25 cellular contexts compared by ENCODE assay signal in the genomic region with DNA sequence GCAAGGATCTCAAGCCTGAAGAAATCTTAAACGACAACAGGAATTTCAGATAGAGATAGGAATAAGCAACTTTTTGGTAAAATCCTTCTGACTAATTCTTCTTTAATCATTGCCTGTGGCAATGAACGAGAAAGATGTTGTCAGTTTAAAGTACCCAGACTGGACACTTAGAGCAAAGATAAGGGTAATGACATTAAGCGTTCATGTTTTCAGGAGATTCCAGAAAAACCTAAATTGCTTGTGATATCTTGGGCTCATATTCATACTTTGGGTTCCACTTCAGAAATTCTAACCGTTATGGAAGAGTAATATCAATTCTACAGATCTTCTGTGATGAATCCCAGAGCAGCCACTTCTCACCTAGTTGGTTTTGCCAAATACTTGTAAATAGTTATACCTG.
"Had no signal": no experiment of that assay in that cellular context is flagged by ENCODE, and none has a peak within 500 bp of the region (broad histone marks: within the 10 kb centered on the region; RNA-seq: fewer than 3 reads in every experiment).

No MANE protein-coding gene starts in this region.

- DNase-seq: stimulated activated CD4-positive, alpha-beta T cell treated with anti-CD3 and anti-CD28 coated beads, Interleukin-2, amount 100 ng/mL, for 48 hours; stimulated activated CD4-positive, alpha-beta T cell treated with anti-CD3 and anti-CD28 coated beads, Interleukin-4, amount 100 ng/mL, for 1 hour; stimulated activated CD4-positive, alpha-beta T cell treated with anti-CD3 and anti-CD28 coated beads, Interleukin-4, amount 100 ng/mL, for 24 hours; stimulated activated CD4-positive, alpha-beta T cell treated with anti-CD3 and anti-CD28 coated beads, Interleukin-4, amount 100 ng/mL, for 4 hours; stimulated activated CD8-positive, alpha-beta memory T cell treated with anti-CD3 and anti-CD28 coated beads, Interleukin-4, amount 100 ng/mL, for 48 hours; stimulated activated naive B cell treated with anti-CD40 and anti-IgM and Interleukin-4, amounts not matched to agents 10 μg/mL and 1 μg/mL and 100 μg/mL, for 72 hours; stimulated activated naive CD4-positive, alpha-beta T cell; stimulated activated naive CD4-positive, alpha-beta T cell treated with Interleukin-2 at 50 U/mL for 16 hours; stimulated activated naive CD8-positive, alpha-beta T cell treated with anti-CD3 and anti-CD28 coated beads, Interleukin-15, amount 100 ng/mL, for 72 hours; stimulated activated naive CD8-positive, alpha-beta T cell treated with anti-CD3 and anti-CD28 coated beads, Interleukin-15, Interleukin-2, amounts not matched to agents 100 U/mL and 50 U/mL, for 24 hours; stomach; substantia nigra; testis; thyroid gland; tibial artery; transverse colon; upper lobe of left lung; upper lobe of right lung; uterus had no signal

- H3K27ac ChIP-seq: stomach, suprapubic skin, testis, thoracic aorta, thyroid gland, tibial artery, tibial nerve, transverse colon, upper lobe of left lung, upper lobe of right lung, uterus, vagina had no signal

- H3K4me1 ChIP-seq: stomach, suprapubic skin, testis, thyroid gland, tibial artery, tibial nerve, transverse colon, upper lobe of left lung, upper lobe of right lung, uterus, vagina had no signal

- H3K27me3 ChIP-seq: stomach, suprapubic skin, testis, thyroid gland, tibial artery, tibial nerve, transverse colon, upper lobe of left lung, upper lobe of right lung, uterus, vagina had no signal

- H3K9me3 ChIP-seq: stomach, suprapubic skin, testis, thoracic aorta, thyroid gland, tibial artery, tibial nerve, transverse colon, upper lobe of left lung, upper lobe of right lung, uterus, vagina had no signal

- H3K4me3 ChIP-seq: stomach, suprapubic skin, testis, thoracic aorta, thyroid gland, tibial artery, tibial nerve, transverse colon, upper lobe of left lung, upper lobe of right lung, uterus, vagina had no signal

- H3K36me3 ChIP-seq: stomach, suprapubic skin, thoracic aorta, thyroid gland, tibial artery, tibial nerve, transverse colon, upper lobe of left lung, upper lobe of right lung, uterus, vagina had no signal

- ATAC-seq: stimulated activated effector memory CD8-positive, alpha-beta T cell treated with anti-CD3 and anti-CD28 coated beads, Interleukin-12 subunit alpha, Interleukin-12 subunit beta, amount 100 ng/mL, for 72 hours; stimulated activated memory B cell treated with anti-CD40 and anti-IgM and Interleukin-4, amounts not matched to agents 10 μg/mL and 1 μg/mL and 100 μg/mL, for 72 hours; stimulated activated naive B cell treated with anti-CD40 and anti-IgM and Interleukin-4, amounts not matched to agents 10 μg/mL and 1 μg/mL and 100 μg/mL, for 72 hours; stimulated activated naive CD8-positive, alpha-beta T cell treated with anti-CD3 and anti-CD28 coated beads, Interleukin-15, amount 100 ng/mL, for 72 hours; stimulated activated naive CD8-positive, alpha-beta T cell treated with anti-CD3 and anti-CD28 coated beads, Interleukin-15, Interleukin-2, amounts not matched to agents 100 U/mL and 50 U/mL, for 24 hours; upper lobe of right lung had no signal
